In genomic region chr22:39123811-39124668, GRCh38 we compare ENCODE assay signal across 28 cellular contexts. TPM values are rescaled to one million over a fixed set of nuclear protein-coding genes. Genes with fewer than 3 reads are reported as not detected.
A peak's percentile ranks its signal among the peaks of the same experiment; 100 is the strongest.
DNase-seq lines count a peak whose midpoint lies in the region; ATAC-seq, FAIRE-seq and TF ChIP-seq lines count a peak whose summit lies in the region.
"Had no signal": no experiment of that assay in that cellular context is flagged by ENCODE, and none has a peak within 500 bp of the region (broad histone marks: within the 10 kb centered on the region; RNA-seq: fewer than 3 reads in every experiment).

No MANE protein-coding gene starts in this region.

- H3K4me1 Mint-ChIP-seq in activated naive CD4-positive, alpha-beta T cell treated with anti-CD3 and anti-CD28 coated beads, Interleukin-2, amount 10 ng/mL, durations not matched to agents 7 days and 5 days: peaks cover 7% of the 10 kb centered on the region
- H3K4me1 Mint-ChIP-seq in stimulated activated memory B cell treated with anti-CD40 and anti-IgM and Interleukin-4, amounts not matched to agents 10 μg/mL and 1 μg/mL and 100 μg/mL, for 72 hours: peaks cover 21% of the 10 kb centered on the region

- H4K5ac ChIP-seq in H1 (ENCODE audit: insufficient read length, low read depth, low read length): peak overlapping the region; percentile 72

- H3K9me3 ChIP-seq in H1 (ENCODE audit: insufficient read depth in 2 of 2, low read depth in 1 of 2, low read length in 1 of 2) (0 out of 4 replicates have a peak, but pooled peaks cover 0 to 3% of the 10 kb centered on the region in 2 experiments), mesenchymal stem cell (ENCODE audit: control insufficient read depth, low read length) (no peaks in the 10 kb centered on the region)
- H3K9me3 ChIP-seq: body of pancreas, HAP-1, thyroid gland had no signal

- no peak for ATAC-seq in activated naive CD4-positive, alpha-beta T cell treated with anti-CD3 and anti-CD28 coated beads, Interleukin-2, amount 50 U/mL, for 72 hours
- ATAC-seq in stimulated activated memory B cell treated with anti-CD40 and anti-IgM and Interleukin-4, amounts not matched to agents 10 μg/mL and 1 μg/mL and 100 μg/mL, for 72 hours: no peak
- ATAC-seq in GM18868 (IDR thresholded peaks at IDR 0.05; ENCODE audit: unreplicated experiment): no peak
- ATAC-seq in GM18867 (IDR thresholded peaks at IDR 0.05; ENCODE audit: unreplicated experiment): no peak
- ATAC-seq: body of pancreas, left colon had no signal

- H2BK15ac ChIP-seq in H1 (ENCODE audit: low read length) (peak overlapping the region; percentile 83; the same call in 1 of the 2 replicates), mesenchymal stem cell (ENCODE audit: low read depth, poor library complexity, severe bottlenecking) (no peak overlapping the region)

- H3K23me2 ChIP-seq in H1 (ENCODE audit: low read depth, low read length): no peaks in the 10 kb centered on the region

- no peaks in the 10 kb centered on the region for H3K9me3 Mint-ChIP-seq in activated naive CD4-positive, alpha-beta T cell treated with anti-CD3 and anti-CD28 coated beads, Interleukin-2, amount 10 ng/mL, durations not matched to agents 7 days and 5 days
- H3K9me3 Mint-ChIP-seq in activated naive CD4-positive, alpha-beta T cell treated with anti-CD3 and anti-CD28 coated beads, Interleukin-2, amount 50 U/mL, for 72 hours: no peaks in the 10 kb centered on the region
- H3K9me3 Mint-ChIP-seq in stimulated activated memory B cell treated with anti-CD40 and anti-IgM and Interleukin-4, amounts not matched to agents 10 μg/mL and 1 μg/mL and 100 μg/mL, for 72 hours: peaks cover 3% of the 10 kb centered on the region
- H3K9me3 Mint-ChIP-seq: activated naive CD8-positive, alpha-beta T cell treated with anti-CD3 and anti-CD28 coated beads for 36 hours; CD4-positive, CD25-positive, alpha-beta regulatory T cell; T-helper 1 cell treated with Interleukin-12 subunit alpha and Interleukin-12 subunit beta and Interleukin-4 antibody, amounts not matched to agents 30 μg/mL and 1 μg/mL, for 36 hours had no signal

- TF ChIP-seq EP300 in H1 (IDR thresholded peaks at IDR 0.05; ENCODE audit: borderline replicate concordance in 1 of 2, low read depth in 2 of 2, low read length in 2 of 2): no peak

- H4K91ac ChIP-seq in H1 (replicated peaks; ENCODE audit: insufficient read length, low read length) (peak overlapping the region; percentile 84), mesenchymal stem cell (ENCODE audit: low read length) (no peak overlapping the region)

- H3K79me1 ChIP-seq in H1 (ENCODE audit: low read depth, low read length): no peaks in the 10 kb centered on the region
- no peaks in the 10 kb centered on the region for H3K79me1 ChIP-seq in mesenchymal stem cell (replicated peaks; ENCODE audit: low read length, poor library complexity, severe bottlenecking)

- H3K18ac ChIP-seq in H1 (ENCODE audit: extremely low read depth, low read length) (peak overlapping the region; percentile 78), mesenchymal stem cell (ENCODE audit: low read depth in 1 of 2, low read length in 2 of 2) (no peak overlapping the region)

- no peaks in the 10 kb centered on the region for H3K36me3 ChIP-seq in H1 (ENCODE audit: control insufficient read depth in 2 of 4, insufficient read depth in 4 of 4, low read length in 3 of 4)
- H3K36me3 ChIP-seq in mesenchymal stem cell (ENCODE audit: control insufficient read depth in 1 of 2, insufficient read depth in 2 of 2, low read depth in 1 of 2, low read length in 2 of 2): no peaks in the 10 kb centered on the region
- H3K36me3 ChIP-seq: HAP-1, thyroid gland, WERI-Rb-1 had no signal

- H2BK20ac ChIP-seq in H1 (ENCODE audit: low read length): 0 out of 2 replicates have a peak overlapping the region, but pooled peaks have one; percentile 15

- no peak overlapping the region for H2AK5ac ChIP-seq in H1 (ENCODE audit: low read depth, low read length)
- H2AK5ac ChIP-seq in mesenchymal stem cell (ENCODE audit: low read length, severe bottlenecking): no peak overlapping the region

- DNase-seq in activated naive CD4-positive, alpha-beta T cell treated with anti-CD3 and anti-CD28 coated beads, Interleukin-2, amount 10 ng/mL, durations not matched to agents 7 days and 5 days: no peak
- no peak for DNase-seq in activated naive CD4-positive, alpha-beta T cell treated with anti-CD3 and anti-CD28 coated beads, Interleukin-2, amount 50 U/mL, for 72 hours (ENCODE audit: low spot score in 2 of 2)
- no peak for DNase-seq in H1 (ENCODE audit: low read depth in 1 of 2, low spot score in 2 of 2)
- no peak for DNase-seq in mesenchymal stem cell
- no peak for DNase-seq in HUDEP-2 (lab: John Stamatoyannopoulos, UW; ENCODE audit: unreplicated experiment in 76 of 76)
- DNase-seq: activated naive CD8-positive, alpha-beta T cell treated with anti-CD3 and anti-CD28 coated beads for 36 hours; activated T-cell treated with anti-CD3 and anti-CD28 coated beads, Interleukin-2, amount 50 U/mL, for 48 hours; body of pancreas; CD4-positive, CD25-positive, alpha-beta regulatory T cell; cortex of kidney; DND-41; hippocampal formation; left colon; NCI-H1092 treated with DMSO at 0.1 percent for 48 hours; NCI-H2081; NCI-H524; SHP77; thyroid gland; WERI-Rb-1 had no signal

- H3K56ac ChIP-seq in H1 (replicated peaks; ENCODE audit: insufficient read length, low read depth, low read length): no peak overlapping the region

- H3K79me2 ChIP-seq in H1 (ENCODE audit: control insufficient read depth in 1 of 2, insufficient read depth in 2 of 2, low read length in 2 of 2): no peaks in the 10 kb centered on the region

- peaks cover 0 to 2% (median 2%) of the 10 kb centered on the region in 4 experiments; a peak in 4 of 7 replicates for H3K4me1 ChIP-seq in H1 (replicated peaks in 1 of 4; ENCODE audit: control insufficient read depth in 3 of 4, insufficient read depth in 4 of 4, low read length in 3 of 4)
- H3K4me1 ChIP-seq in mesenchymal stem cell (ENCODE audit: control insufficient read depth, insufficient read depth, low read depth, low read length): peaks cover 4% of the 10 kb centered on the region
- H3K4me1 ChIP-seq: body of pancreas, HAP-1, thyroid gland had no signal

- no peak for TF ChIP-seq RAD21 in H1 (IDR thresholded peaks at IDR 0.05 in 1 of 2, conservative IDR thresholded peaks at IDR 0.05 in 1 of 2; ENCODE audit: low read depth in 2 of 2, low read length in 2 of 2)

- no peaks in the 10 kb centered on the region for H3K36me3 Mint-ChIP-seq in activated naive CD4-positive, alpha-beta T cell treated with anti-CD3 and anti-CD28 coated beads, Interleukin-2, amount 10 ng/mL, durations not matched to agents 7 days and 5 days
- H3K36me3 Mint-ChIP-seq in activated naive CD4-positive, alpha-beta T cell treated with anti-CD3 and anti-CD28 coated beads, Interleukin-2, amount 50 U/mL, for 72 hours: no peaks in the 10 kb centered on the region
- H3K36me3 Mint-ChIP-seq in stimulated activated memory B cell treated with anti-CD40 and anti-IgM and Interleukin-4, amounts not matched to agents 10 μg/mL and 1 μg/mL and 100 μg/mL, for 72 hours: peaks cover 6% of the 10 kb centered on the region
- H3K36me3 Mint-ChIP-seq: activated naive CD8-positive, alpha-beta T cell treated with anti-CD3 and anti-CD28 coated beads for 36 hours; CD4-positive, CD25-positive, alpha-beta regulatory T cell had no signal

- H3K4me3 ChIP-seq in H1 (ENCODE audit: extremely low read depth in 1 of 4, insufficient read depth in 2 of 4, low read depth in 3 of 4, low read length in 4 of 4) (peak overlapping the region in 1 of 4 experiments; percentile 49; a peak in 3 of 8 replicates), mesenchymal stem cell (ENCODE audit: insufficient read depth in 1 of 2, low read depth in 1 of 2, low read length in 2 of 2) (no peak overlapping the region)
- H3K4me3 ChIP-seq: body of pancreas, HAP-1, thyroid gland had no signal

- no peak overlapping the region for H2BK5ac ChIP-seq in H1 (ENCODE audit: low read depth, low read length)
- H2BK5ac ChIP-seq in mesenchymal stem cell (ENCODE audit: low read depth, low read length, poor library complexity, severe bottlenecking): no peak overlapping the region

- H3K27me3 ChIP-seq in H1 (replicated peaks in 1 of 4; ENCODE audit: control insufficient read depth in 3 of 4, extremely low read depth in 1 of 4, insufficient read depth in 3 of 4, low read length in 3 of 4) (no peaks in the 10 kb centered on the region), mesenchymal stem cell (ENCODE audit: control insufficient read depth in 1 of 2, insufficient read depth in 1 of 2, low read length in 2 of 2) (peaks cover 6 to 11% of the 10 kb centered on the region in 2 experiments)
- H3K27me3 ChIP-seq: body of pancreas, thyroid gland had no signal

- no peak for FAIRE-seq in H1 (lab: Jason Lieb, UNC)
- FAIRE-seq: A204.1 had no signal

- H3K4ac ChIP-seq in H1 (replicated peaks; ENCODE audit: insufficient read length, low read depth, low read length) (no peak overlapping the region), mesenchymal stem cell (ENCODE audit: low read depth in 1 of 2, low read length in 2 of 2) (no peak overlapping the region)

- TF ChIP-seq POLR2A in H1 (IDR thresholded peaks at IDR 0.05; ENCODE audit: control extremely low read depth in 1 of 2, low read depth in 2 of 2, low read length in 2 of 2): no peak

- H3K4me3 Mint-ChIP-seq in activated naive CD4-positive, alpha-beta T cell treated with anti-CD3 and anti-CD28 coated beads, Interleukin-2, amount 10 ng/mL, durations not matched to agents 7 days and 5 days: peak overlapping the region; percentile 12
- peak overlapping the region; percentile 50 for H3K4me3 Mint-ChIP-seq in stimulated activated memory B cell treated with anti-CD40 and anti-IgM and Interleukin-4, amounts not matched to agents 10 μg/mL and 1 μg/mL and 100 μg/mL, for 72 hours
- H3K4me3 Mint-ChIP-seq: activated naive CD8-positive, alpha-beta T cell treated with anti-CD3 and anti-CD28 coated beads for 36 hours; T-helper 1 cell treated with Interleukin-12 subunit alpha and Interleukin-12 subunit beta and Interleukin-4 antibody, amounts not matched to agents 30 μg/mL and 1 μg/mL, for 36 hours had no signal

- H2BK12ac ChIP-seq in H1 (ENCODE audit: low read depth, low read length) (no peak overlapping the region), mesenchymal stem cell (ENCODE audit: low read length in 2 of 2) (no peak overlapping the region)

- no peak overlapping the region; the same call in 1 of the 2 replicates for H4K8ac ChIP-seq in H1 (ENCODE audit: extremely low read depth, insufficient read depth, low read length)
- H4K8ac ChIP-seq in mesenchymal stem cell (ENCODE audit: low read length): no peak overlapping the region

- H2AFZ ChIP-seq in H1 (ENCODE audit: low read length) (peak overlapping the region; percentile 95; the same call in 1 of the 2 replicates), mesenchymal stem cell (ENCODE audit: low read depth, low read length) (no peak overlapping the region)

- POLR2A ChIA-PET in H1 (lab: Charles Lee; ENCODE audit: partially characterized antibody): interaction anchor here (0.9 to 1.6 kb wide), 7 partner anchors 11 to 386 kb away, joined by 3 to 5 read pairs (median 3); partner anchors contain the start of gene RPL3

- H3K4me2 ChIP-seq in H1 (ENCODE audit: insufficient read depth in 1 of 2, low read depth in 2 of 2, low read length in 2 of 2) (peak overlapping the region; percentile 58 to 62), mesenchymal stem cell (ENCODE audit: low read length, poor library complexity, severe bottlenecking) (peak overlapping the region; percentile 0)
- H3K4me2 ChIP-seq: KMS-11 had no signal

- no peak overlapping the region for H3K27ac ChIP-seq in H1 (ENCODE audit: low read depth, low read length)
- H3K27ac ChIP-seq in mesenchymal stem cell (ENCODE audit: low read length, poor library complexity, severe bottlenecking): no peak overlapping the region
- H3K27ac ChIP-seq: body of pancreas, HL-60, KMS-11, thyroid gland, WERI-Rb-1 had no signal

- WGBS in H1 (ENCODE audit: extremely low coverage in 1 of 2, insufficient coverage in 1 of 2, insufficient read length in 1 of 2, insufficient replicate concordance in 2 of 2, low coverage in 1 of 2, low lambda C conversion rate in 2 of 2, missing lambda C conversion rate in 1 of 2), 2 experiments: 26% methylated on average over 18 of the region's 37 CpGs; no CpG with 5 or more reads in 1 of the 2 experiments
- 44% methylated on average over 30 of the region's 37 CpGs for WGBS in mesenchymal stem cell

- H3K23ac ChIP-seq in H1 (ENCODE audit: insufficient read length) (no peak overlapping the region), mesenchymal stem cell (ENCODE audit: low read length in 2 of 2) (no peak overlapping the region)

- H3K9ac ChIP-seq in H1 (replicated peaks in 1 of 4; ENCODE audit: extremely low read depth in 1 of 4, low read depth in 3 of 4, low read length in 3 of 4) (no peak overlapping the region), mesenchymal stem cell (ENCODE audit: low read length) (no peak overlapping the region)
- H3K9ac ChIP-seq: KMS-11 had no signal

- peaks cover 3% of the 10 kb centered on the region for H3K27me3 Mint-ChIP-seq in activated naive CD4-positive, alpha-beta T cell treated with anti-CD3 and anti-CD28 coated beads, Interleukin-2, amount 10 ng/mL, durations not matched to agents 7 days and 5 days
- H3K27me3 Mint-ChIP-seq in stimulated activated memory B cell treated with anti-CD40 and anti-IgM and Interleukin-4, amounts not matched to agents 10 μg/mL and 1 μg/mL and 100 μg/mL, for 72 hours: no peaks in the 10 kb centered on the region
- H3K27me3 Mint-ChIP-seq: activated naive CD8-positive, alpha-beta T cell treated with anti-CD3 and anti-CD28 coated beads for 36 hours; CD4-positive, CD25-positive, alpha-beta regulatory T cell had no signal

- H3K14ac ChIP-seq in H1 (ENCODE audit: insufficient read length): no peak overlapping the region
- no peak overlapping the region for H3K14ac ChIP-seq in mesenchymal stem cell (ENCODE audit: low read length in 2 of 2)

- H2BK120ac ChIP-seq in H1 (replicated peaks; ENCODE audit: low read depth, low read length): peak overlapping the region; percentile 75
- no peak overlapping the region for H2BK120ac ChIP-seq in mesenchymal stem cell (ENCODE audit: low read depth, low read length)

- TF ChIP-seq CTCF in H1 (IDR thresholded peaks at IDR 0.05; ENCODE audit: control extremely low read depth in 1 of 3, insufficient read depth in 1 of 3, low read depth in 1 of 3, low read length in 3 of 3): no peak

- H3K27ac Mint-ChIP-seq in activated naive CD4-positive, alpha-beta T cell treated with anti-CD3 and anti-CD28 coated beads, Interleukin-2, amount 10 ng/mL, durations not matched to agents 7 days and 5 days: no peak overlapping the region
- H3K27ac Mint-ChIP-seq in activated naive CD4-positive, alpha-beta T cell treated with anti-CD3 and anti-CD28 coated beads, Interleukin-2, amount 50 U/mL, for 72 hours: no peak overlapping the region
- H3K27ac Mint-ChIP-seq in stimulated activated memory B cell treated with anti-CD40 and anti-IgM and Interleukin-4, amounts not matched to agents 10 μg/mL and 1 μg/mL and 100 μg/mL, for 72 hours: no peak overlapping the region
- H3K27ac Mint-ChIP-seq: activated naive CD8-positive, alpha-beta T cell treated with anti-CD3 and anti-CD28 coated beads for 36 hours; CD4-positive, CD25-positive, alpha-beta regulatory T cell; T-helper 1 cell treated with Interleukin-12 subunit alpha and Interleukin-12 subunit beta and Interleukin-4 antibody, amounts not matched to agents 30 μg/mL and 1 μg/mL, for 36 hours had no signal

- no peaks in the 10 kb centered on the region for H4K20me1 ChIP-seq in H1 (replicated peaks in 1 of 2; ENCODE audit: control insufficient read depth in 1 of 2, insufficient read depth in 2 of 2, low read length in 2 of 2)

- CTCF ChIA-PET in activated naive CD4-positive, alpha-beta T cell treated with anti-CD3 and anti-CD28 coated beads, Interleukin-2, amount 10 ng/mL, durations not matched to agents 7 days and 5 days (lab: Charles Lee): interaction anchor here (1.2 kb wide), 1 partner anchor 254 kb away, joined by 4 read pairs; no protein-coding TSS in a partner anchor
- CTCF ChIA-PET in H1 (lab: Charles Lee; ENCODE audit: partially characterized antibody): interaction anchor here (0.7 to 6.5 kb wide), 13 partner anchors 9 to 356 kb away, joined by 3 to 47 read pairs (median 4); partner anchors contain the start of gene APOBEC3D

RNA-seq across cellular contexts. Expression of gene APOBEC3H, which starts 27.0 kb away (rescaled TPM):
- 10 to 100 TPM; 10.5 to 34.3 TPM for total RNA-seq in activated naive CD4-positive, alpha-beta T cell treated with anti-CD3 and anti-CD28 coated beads, Interleukin-2, amount 50 U/mL, for 72 hours
- total RNA-seq in H1 (2021; fragmentation: NEBNext Ultra II Directional; extraction: Animal tissue kit (Norgen Biotek cat#: 25700)): 0.47 and 0.48 TPM in 2 replicates
- 0.52 and 0.56 TPM in 2 replicates for polyA plus RNA-seq in H1 (2011; rRNA removed)
- 0.45 TPM for polyA plus RNA-seq in H1 (2011; cell fraction: cytosol; rRNA removed)
- polyA plus RNA-seq in H1 (2011; cell fraction: nucleus; rRNA removed): 0.58 TPM
- polyA plus RNA-seq in H1 (2012, experiment 1 of 2): 0.44 to 1.3 TPM (median 0.92 TPM) in 3 of 4 replicates, not detected in the other
- polyA plus RNA-seq in H1 (2012, experiment 2 of 2): 0.63 TPM
- polyA plus RNA-seq in H1 (2013, experiment 1 of 2): 0.65 TPM
- polyA plus RNA-seq in H1 (2013, experiment 2 of 2): 0.66 TPM
- polyA minus RNA-seq in H1 (2011; rRNA and poly(A)+ RNA removed): 1.4 and 1.8 TPM in 2 replicates
- not detected for polyA minus RNA-seq in H1 (2011; cell fraction: cytosol; rRNA and poly(A)+ RNA removed)
- polyA minus RNA-seq in H1 (2011; cell fraction: nucleus; rRNA and poly(A)+ RNA removed): not detected
- polyA plus RNA-seq in mesenchymal stem cell (2013, experiment 1 of 2): 0.76 TPM
- 0.51 TPM for polyA plus RNA-seq in mesenchymal stem cell (2013, experiment 2 of 2)
- total RNA-seq: body of pancreas, fibroblast of villous mesenchyme, left colon had no signal

RNA-seq across cellular contexts. Expression of gene CBX7, which starts 28.4 kb away (rescaled TPM):
- 10 to 100 TPM; 25.0 to 43.8 TPM for total RNA-seq in activated naive CD4-positive, alpha-beta T cell treated with anti-CD3 and anti-CD28 coated beads, Interleukin-2, amount 50 U/mL, for 72 hours
- 8.7 TPM in 2 replicates for total RNA-seq in H1 (2021; fragmentation: NEBNext Ultra II Directional; extraction: Animal tissue kit (Norgen Biotek cat#: 25700))
- polyA plus RNA-seq in H1 (2011; rRNA removed): 6.9 and 12.3 TPM in 2 replicates
- 9.2 TPM for polyA plus RNA-seq in H1 (2011; cell fraction: cytosol; rRNA removed)
- polyA plus RNA-seq in H1 (2011; cell fraction: nucleus; rRNA removed): 15.9 TPM
- polyA plus RNA-seq in H1 (2012, experiment 1 of 2): 5.4 to 9.5 TPM (median 8.5 TPM) in 4 replicates
- 7.8 TPM for polyA plus RNA-seq in H1 (2012, experiment 2 of 2)
- 5.7 TPM for polyA plus RNA-seq in H1 (2013, experiment 1 of 2)
- 5.9 TPM for polyA plus RNA-seq in H1 (2013, experiment 2 of 2)
- 5.8 and 8.3 TPM in 2 replicates for polyA minus RNA-seq in H1 (2011; rRNA and poly(A)+ RNA removed)
- 5.1 TPM for polyA minus RNA-seq in H1 (2011; cell fraction: cytosol; rRNA and poly(A)+ RNA removed)
- 7.3 TPM for polyA minus RNA-seq in H1 (2011; cell fraction: nucleus; rRNA and poly(A)+ RNA removed)
- polyA plus RNA-seq in mesenchymal stem cell (2013, experiment 1 of 2): 2.0 TPM
- polyA plus RNA-seq in mesenchymal stem cell (2013, experiment 2 of 2): 1.6 TPM

RNA-seq across cellular contexts. Expression of gene APOBEC3G, which starts 47.0 kb away (rescaled TPM):
- total RNA-seq in activated naive CD4-positive, alpha-beta T cell treated with anti-CD3 and anti-CD28 coated beads, Interleukin-2, amount 50 U/mL, for 72 hours: 10 to 100 TPM; 29.1 to 48.3 TPM
- total RNA-seq in H1 (2021; fragmentation: NEBNext Ultra II Directional; extraction: Animal tissue kit (Norgen Biotek cat#: 25700)): 0.94 and 2.0 TPM in 2 replicates
- 1.7 and 2.5 TPM in 2 replicates for polyA plus RNA-seq in H1 (2011; rRNA removed)
- polyA plus RNA-seq in H1 (2011; cell fraction: cytosol; rRNA removed): 2.3 TPM
- polyA plus RNA-seq in H1 (2011; cell fraction: nucleus; rRNA removed): 2.7 TPM
- 0.74 to 1.8 TPM (median 1.5 TPM) in 4 replicates for polyA plus RNA-seq in H1 (2012, experiment 1 of 2)
- polyA plus RNA-seq in H1 (2012, experiment 2 of 2): 1.3 TPM
- 1.2 TPM for polyA plus RNA-seq in H1 (2013, experiment 1 of 2)
- polyA plus RNA-seq in H1 (2013, experiment 2 of 2): 1.1 TPM
- polyA minus RNA-seq in H1 (2011; rRNA and poly(A)+ RNA removed): 2.6 and 2.7 TPM in 2 replicates
- 1.5 TPM for polyA minus RNA-seq in H1 (2011; cell fraction: cytosol; rRNA and poly(A)+ RNA removed)
- polyA minus RNA-seq in H1 (2011; cell fraction: nucleus; rRNA and poly(A)+ RNA removed): 2.7 TPM
- polyA plus RNA-seq in mesenchymal stem cell (2013, experiment 1 of 2): 10.2 TPM
- 10.7 TPM for polyA plus RNA-seq in mesenchymal stem cell (2013, experiment 2 of 2)

Comparison
In these comparisons a context has a peak if more than half of its experiments do, and no peak if none do; other contexts are left out.
1. RNA of gene APOBEC3G, which starts 47.0 kb away (total RNA-seq): 29.1 to 48.3 TPM in activated naive CD4-positive, alpha-beta T cell treated with anti-CD3 and anti-CD28 coated beads, Interleukin-2, amount 50 U/mL, for 72 hours; 0.94 to 2.0 TPM in H1; every median in the first group is over 10 times any median in the second.